2 cellular contexts compared by ENCODE assay signal in genomic region chr3:127634653-127635052, GRCh38.
A peak's percentile ranks its signal among the peaks of the same experiment; 100 is the strongest.
TF ChIP-seq lines count a peak whose summit lies in the region.

No MANE protein-coding gene starts in this region.

TF ChIP-seq in HEK293, 187 proteins besides CTCF, POLR2A, EP300 and RAD21:
- TF ChIP-seq PRDM10 (tag by site-specific recombination; IDR thresholded peaks at IDR 0.05) (peak; percentile 75), ZBTB17 (tag by site-specific recombination; IDR thresholded peaks at IDR 0.05) (no peak)

TF ChIP-seq in K562, 482 proteins besides CTCF, POLR2A, EP300 and RAD21:
- TF ChIP-seq BHLHE40 (IDR thresholded peaks at IDR 0.05; ENCODE audit: low read length), result 0 out of 2 replicates have a peak, but pooled peaks have one; percentile 7
- TF ChIP-seq XRCC5 (IDR thresholded peaks at IDR 0.05; ENCODE audit: low read depth, low read length), result no peak
- peak; percentile 61 for TF ChIP-seq FOSL1 (tag; conservative IDR thresholded peaks at IDR 0.05)
- peak; percentile 43; the same call in 1 of the 2 replicates for TF ChIP-seq JUND (IDR thresholded peaks at IDR 0.05; ENCODE audit: borderline replicate concordance, low read depth, low read length)
- TF ChIP-seq JUND (tag; IDR thresholded peaks at IDR 0.05; ENCODE audit: borderline replicate concordance, low read depth, low read length), result no peak
- no peak for TF ChIP-seq CHD2 (IDR thresholded peaks at IDR 0.05; ENCODE audit: low read depth, low read length)
